ENCODE assay signal across 33 cellular contexts in genomic region chr1:111370871-111371270, GRCh38.
"Had no signal": no experiment of that assay in that cellular context is flagged by ENCODE, and none has a peak within 500 bp of the region (broad histone marks: within the 10 kb centered on the region; RNA-seq: fewer than 3 reads in every experiment).

No MANE protein-coding gene starts in this region.

- H3K9me3 ChIP-seq: ascending aorta, breast epithelium, colonic mucosa, esophagus squamous epithelium, gastroesophageal sphincter, heart right ventricle had no signal

- H3K27me3 ChIP-seq: ascending aorta, cardiac muscle cell, colonic mucosa had no signal

- FAIRE-seq: endometrium, endothelial cell of umbilical vein had no signal

- H3K27ac ChIP-seq: ascending aorta, breast epithelium, cardiac muscle cell, colonic mucosa, epithelial cell of prostate, esophagus squamous epithelium, gastroesophageal sphincter, heart right ventricle had no signal

- H3K36me3 ChIP-seq: ascending aorta, breast epithelium, cardiac muscle cell, colonic mucosa, esophagus squamous epithelium, gastroesophageal sphincter, heart right ventricle had no signal

- DNase-seq: activated CD4-positive, alpha-beta memory T cell treated with anti-CD3 and anti-CD28 coated beads for 36 hours; activated CD4-positive, alpha-beta T cell treated with anti-CD3 and anti-CD28 coated beads for 36 hours; activated CD4-positive, alpha-beta T cell treated with anti-CD3 and anti-CD28 coated beads, Interleukin-2, amount 10 ng/mL, durations not matched to agents 24 days and 14 days; activated CD4-positive, CD25-positive, alpha-beta regulatory T cell; activated CD4-positive, CD25-positive, alpha-beta regulatory T cell treated with anti-CD3 and anti-CD28 coated beads, Interleukin-2, amount 50 U/mL, for 72 hours; activated CD8-positive, alpha-beta memory T cell treated with anti-CD3 and anti-CD28 coated beads, Interleukin-2, amount 10 ng/mL, durations not matched to agents 7 days and 5 days; activated CD8-positive, alpha-beta memory T cell treated with anti-CD3 and anti-CD28 coated beads, Interleukin-2, amount 50 U/mL, for 48 hours; activated CD8-positive, alpha-beta T cell treated with anti-CD3 and anti-CD28 coated beads, Interleukin-2, amount 10 ng/mL, durations not matched to agents 7 days and 5 days; activated gamma-delta T cell; activated naive CD4-positive, alpha-beta T cell; activated naive CD4-positive, alpha-beta T cell treated with anti-CD3 and anti-CD28 coated beads, Interleukin-2, amount 10 ng/mL, durations not matched to agents 7 days and 5 days; activated naive CD8-positive, alpha-beta T cell treated with anti-CD3 and anti-CD28 coated beads, Interleukin-2, amount 10 ng/mL, durations not matched to agents 7 days and 5 days; activated T-cell treated with anti-CD3 and anti-CD28 coated beads for 4 hours; activated T-cell treated with anti-CD3 and anti-CD28 coated beads, Interleukin-2, amount 50 U/mL, for 24 hours; activated T-cell treated with anti-CD3 and anti-CD28 coated beads, Interleukin-2, amount 50 U/mL, for 72 hours; central memory CD4-positive, alpha-beta T cell; cerebellar nuclear complex; colonic mucosa; effector CD8-positive, alpha-beta T cell; esophagus squamous epithelium; foreskin melanocyte; heart right ventricle; T-helper 1 cell; T-helper 17 cell; T1000 had no signal

- ATAC-seq: activated CD4-positive, alpha-beta T cell treated with anti-CD3 and anti-CD28 coated beads for 36 hours; activated CD8-positive, alpha-beta memory T cell treated with anti-CD3 and anti-CD28 coated beads, Interleukin-2, amount 10 ng/mL, durations not matched to agents 7 days and 5 days; activated CD8-positive, alpha-beta T cell treated with anti-CD3 and anti-CD28 coated beads, Interleukin-2, amount 10 ng/mL, durations not matched to agents 7 days and 5 days; activated naive CD4-positive, alpha-beta T cell treated with anti-CD3 and anti-CD28 coated beads, Interleukin-2, amount 50 U/mL, for 72 hours; activated T-cell treated with anti-CD3 and anti-CD28 coated beads, Interleukin-2, amount 50 U/mL, for 72 hours; gastroesophageal sphincter; heart right ventricle; T-helper 17 cell had no signal

- H3K4me3 ChIP-seq: ascending aorta, breast epithelium, cardiac muscle cell, colonic mucosa, esophagus squamous epithelium, gastroesophageal sphincter, heart right ventricle had no signal

- H3K4me1 ChIP-seq: ascending aorta, breast epithelium, colonic mucosa, esophagus squamous epithelium, gastroesophageal sphincter, heart right ventricle had no signal
